ENCODE assay signal across 16 cellular contexts in the genomic region with DNA sequence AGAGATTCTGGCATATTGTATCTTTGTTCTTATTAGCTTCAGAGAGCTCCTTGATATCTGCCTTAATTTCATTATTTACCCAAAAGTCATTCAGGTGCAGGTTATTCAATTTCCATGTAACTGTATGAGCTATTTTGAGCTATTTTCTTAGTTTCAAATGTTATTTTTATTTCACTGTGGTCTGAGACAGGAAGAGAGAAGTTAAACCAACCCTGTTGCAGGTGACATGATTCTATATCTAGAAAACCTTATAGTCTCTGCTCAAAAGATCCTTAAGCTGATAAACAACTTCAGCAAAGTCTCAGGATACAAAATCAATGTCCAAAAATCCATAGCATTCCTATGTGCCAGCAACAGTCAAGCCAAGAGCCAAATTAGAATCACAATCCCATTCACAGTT.
DNase-seq lines count a peak whose midpoint lies in the region; ATAC-seq and TF ChIP-seq lines count a peak whose summit lies in the region.
"Had no signal": no experiment of that assay in that cellular context is flagged by ENCODE, and none has a peak within 500 bp of the region (broad histone marks: within the 10 kb centered on the region; RNA-seq: fewer than 3 reads in every experiment).

No MANE protein-coding gene starts in this region.

- no peaks in the 10 kb centered on the region for H3K4me1 ChIP-seq in esophagus squamous epithelium

- intact Hi-C loops in esophagus squamous epithelium (cut with DNase I) = no loop called here

- no peaks in the 10 kb centered on the region for H3K9me3 ChIP-seq in esophagus squamous epithelium

- no peak overlapping the region for H3K4me3 ChIP-seq in esophagus squamous epithelium
- H3K4me3 ChIP-seq: SK-N-MC had no signal

- H3K27ac ChIP-seq in esophagus squamous epithelium (no peak overlapping the region), substantia nigra (ENCODE audit: low read depth, low read length, poor library complexity, severe bottlenecking) (no peak overlapping the region)
- H3K27ac ChIP-seq: SK-N-MC had no signal

- no peak for TF ChIP-seq CTCF in esophagus squamous epithelium (IDR thresholded peaks at IDR 0.05)

- H3K36me3 ChIP-seq in esophagus squamous epithelium = no peaks in the 10 kb centered on the region

- in situ Hi-C loops in KBM-7 (cut with MboI; ENCODE audit: low pct_unique_long_range_greater_than_20kb, low sequenced_read_pairs) = no loop called here

- H3K27me3 ChIP-seq in esophagus squamous epithelium = no peaks in the 10 kb centered on the region

- DNase-seq in KBM-7 (peak; percentile 6), NCI-H2227 treated with DMSO at 0.1 percent for 48 hours (lab: John Stamatoyannopoulos, UW) (no peak), retina (no peak), esophagus squamous epithelium (lab: John Stamatoyannopoulos, UW) (no peak), substantia nigra (lab: John Stamatoyannopoulos, UW) (no peak)
- DNase-seq: activated naive CD4-positive, alpha-beta T cell; AML-193; GDM1; H7; islet precursor cell; NCI-H446; stimulated activated CD8-positive, alpha-beta memory T cell treated with anti-CD3 and anti-CD28 coated beads, Interleukin-4, amount 100 ng/mL, for 48 hours had no signal

- TF ChIP-seq POLR2A in esophagus squamous epithelium (IDR thresholded peaks at IDR 0.05) = no peak

- peak; percentile 92 for ATAC-seq in GM18511 (IDR thresholded peaks at IDR 0.05; ENCODE audit: unreplicated experiment)
- peak; percentile 96 for ATAC-seq in GM21390 (IDR thresholded peaks at IDR 0.05; ENCODE audit: unreplicated experiment)
- ATAC-seq in HG02981 (IDR thresholded peaks at IDR 0.05; ENCODE audit: unreplicated experiment) = peak; percentile 90
